Comparison of ENCODE assay signal across 11 cellular contexts in the genomic region with DNA sequence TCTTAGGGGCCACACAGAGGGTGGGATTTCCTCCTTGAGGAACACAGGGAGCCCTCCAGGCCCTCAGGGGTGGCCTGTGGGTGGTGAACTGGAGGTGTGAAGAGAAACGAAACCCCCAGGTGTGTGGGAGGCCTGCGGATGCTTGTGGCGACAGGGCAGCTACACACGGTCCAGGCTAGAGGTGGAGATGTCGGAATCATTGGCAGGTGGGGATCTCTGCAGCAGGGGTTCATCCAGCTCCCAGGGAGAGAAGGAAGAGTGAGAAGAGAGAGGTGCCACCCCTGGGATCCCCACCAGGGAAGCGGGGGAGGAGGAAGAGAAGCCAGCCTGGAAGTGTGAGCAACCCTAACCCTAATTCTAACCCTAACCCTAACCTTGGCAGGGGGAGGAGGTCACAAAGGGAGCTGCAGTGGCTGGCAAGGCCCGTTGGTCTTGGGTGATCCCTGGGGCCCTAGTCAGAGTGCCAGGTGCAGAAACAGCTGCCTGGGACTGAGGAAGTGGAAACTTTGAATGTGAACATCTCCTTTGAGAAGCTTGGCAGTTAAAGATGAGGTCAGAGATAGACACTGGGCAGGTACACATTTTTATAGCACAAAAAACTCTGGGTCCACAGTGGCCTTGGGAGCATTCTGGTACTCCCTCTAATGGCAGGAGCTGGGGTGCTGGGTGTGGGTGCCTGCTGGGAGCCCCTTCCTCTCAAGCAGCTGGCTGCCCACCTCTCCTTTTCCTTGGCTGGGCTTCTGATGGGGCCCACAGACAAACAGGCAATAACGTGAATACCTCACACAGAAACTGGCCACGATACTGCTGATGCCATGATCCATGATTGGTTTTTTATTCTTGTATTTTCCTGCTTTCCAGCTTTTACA. TPM values are rescaled to one million over a fixed set of nuclear protein-coding genes. Genes with fewer than 3 reads are reported as not detected.
DNase-seq lines count a peak whose midpoint lies in the region; ATAC-seq and TF ChIP-seq lines count a peak whose summit lies in the region.
"Had no signal": no experiment of that assay in that cellular context is flagged by ENCODE, and none has a peak within 500 bp of the region (broad histone marks: within the 10 kb centered on the region; RNA-seq: fewer than 3 reads in every experiment).

No MANE protein-coding gene starts in this region.

- peak; percentile 62 for DNase-seq in activated naive CD4-positive, alpha-beta T cell treated with anti-CD3 and anti-CD28 coated beads for 36 hours
- DNase-seq in activated naive CD4-positive, alpha-beta T cell (lab: John Stamatoyannopoulos, UW), result no peak
- DNase-seq in stimulated activated naive CD8-positive, alpha-beta T cell treated with anti-CD3 and anti-CD28 coated beads, Interleukin-15, Interleukin-2, amounts not matched to agents 100 U/mL and 50 U/mL, for 24 hours, result peak; percentile 44
- DNase-seq in mucosa of gallbladder (ENCODE audit: low spot score) (no peak), amniotic stem cell (lab: John Stamatoyannopoulos, UW) (no peak), ureter (ENCODE audit: low spot score) (no peak)
- DNase-seq: left ventricle myocardium superior had no signal

- no peak overlapping the region for H3K4me3 Mint-ChIP-seq in activated naive CD4-positive, alpha-beta T cell treated with anti-CD3 and anti-CD28 coated beads for 36 hours

- peak; percentile 66 for ATAC-seq in HG02981 (IDR thresholded peaks at IDR 0.05; ENCODE audit: unreplicated experiment)
- peak; percentile 92 for ATAC-seq in stimulated activated naive CD8-positive, alpha-beta T cell treated with anti-CD3 and anti-CD28 coated beads, Interleukin-15, Interleukin-2, amounts not matched to agents 100 U/mL and 50 U/mL, for 24 hours
- ATAC-seq: left ventricle myocardium superior had no signal

- no peak overlapping the region for H3K27ac Mint-ChIP-seq in activated naive CD4-positive, alpha-beta T cell treated with anti-CD3 and anti-CD28 coated beads for 36 hours

- CTCF ChIA-PET in activated naive CD4-positive, alpha-beta T cell treated with anti-CD3 and anti-CD28 coated beads for 36 hours (lab: Charles Lee), result interaction anchor here (0.8 to 2.0 kb wide), 4 partner anchors 8 to 78 kb away, joined by 3 to 7 read pairs (median 5); no protein-coding TSS in a partner anchor

- peak; percentile 48; the same call in 1 of the 2 replicates for TF ChIP-seq POLR2A in Raji (IDR thresholded peaks at IDR 0.05; ENCODE audit: insufficient read depth, low read depth, low read length)

- intact Hi-C loops in activated naive CD4-positive, alpha-beta T cell treated with anti-CD3 and anti-CD28 coated beads for 36 hours (cut with micrococcal nuclease), result no loop called here

- no peaks in the 10 kb centered on the region for H3K36me3 Mint-ChIP-seq in activated naive CD4-positive, alpha-beta T cell treated with anti-CD3 and anti-CD28 coated beads for 36 hours (ENCODE audit: low read depth)

- H3K9me3 Mint-ChIP-seq in activated naive CD4-positive, alpha-beta T cell treated with anti-CD3 and anti-CD28 coated beads for 36 hours, result no peaks in the 10 kb centered on the region

- H3K4me1 Mint-ChIP-seq in activated naive CD4-positive, alpha-beta T cell treated with anti-CD3 and anti-CD28 coated beads for 36 hours (ENCODE audit: low read depth), result peaks cover 13% of the 10 kb centered on the region

- no peaks in the 10 kb centered on the region for H3K27me3 Mint-ChIP-seq in activated naive CD4-positive, alpha-beta T cell treated with anti-CD3 and anti-CD28 coated beads for 36 hours (ENCODE audit: low read depth)

RNA-seq across cellular contexts. Expression of gene AEBP1, which starts 6.8 kb away (rescaled TPM):
- 10 to 100 TPM; 10.1 to 10.8 TPM for total RNA-seq in activated naive CD4-positive, alpha-beta T cell treated with anti-CD3 and anti-CD28 coated beads for 36 hours
- 107 TPM for total RNA-seq in mucosa of gallbladder
- 131 TPM for total RNA-seq in ureter
- total RNA-seq: NCI-H460 had no signal

RNA-seq across cellular contexts. Expression of gene POLM, which starts 15.0 kb away (rescaled TPM):
- total RNA-seq in activated naive CD4-positive, alpha-beta T cell treated with anti-CD3 and anti-CD28 coated beads for 36 hours, result 10 to 100 TPM; 27.1 to 29.4 TPM
- 44.1 TPM for total RNA-seq in mucosa of gallbladder
- total RNA-seq in ureter, result 46.5 TPM

RNA-seq across cellular contexts. Expression of gene POLD2, which starts 26.1 kb away (rescaled TPM):
- 100 to 1,000 TPM; 261 to 270 TPM for total RNA-seq in activated naive CD4-positive, alpha-beta T cell treated with anti-CD3 and anti-CD28 coated beads for 36 hours
- total RNA-seq in mucosa of gallbladder, result 81.6 TPM
- 92.0 TPM for total RNA-seq in ureter

RNA-seq across cellular contexts. Expression of gene PGAM2, which starts 31.9 kb away (rescaled TPM):
- under 1 TPM in 1 of 2 experiments, not detected in 1; 0.24 TPM for total RNA-seq in activated naive CD4-positive, alpha-beta T cell treated with anti-CD3 and anti-CD28 coated beads for 36 hours
- total RNA-seq in mucosa of gallbladder, result 12.9 TPM
- total RNA-seq in ureter, result 0.62 TPM
- total RNA-seq: epithelial cell of proximal tubule, NCI-H460 had no signal

RNA-seq across cellular contexts. Expression of gene MYL7, which starts 43.8 kb away (rescaled TPM):
- not detected for total RNA-seq in activated naive CD4-positive, alpha-beta T cell treated with anti-CD3 and anti-CD28 coated beads for 36 hours
- not detected for total RNA-seq in mucosa of gallbladder
- not detected for total RNA-seq in ureter
- total RNA-seq: epithelial cell of proximal tubule, NCI-H460 had no signal

Comparison
In these comparisons a context has a peak if more than half of its experiments do, and no peak if none do; other contexts are left out.
1. DNase-seq: peak in activated naive CD4-positive, alpha-beta T cell treated with anti-CD3 and anti-CD28 coated beads for 36 hours (single experiment) and stimulated activated naive CD8-positive, alpha-beta T cell treated with anti-CD3 and anti-CD28 coated beads, Interleukin-15, Interleukin-2, amounts not matched to agents 100 U/mL and 50 U/mL, for 24 hours (single experiment); none in activated naive CD4-positive, alpha-beta T cell (0 of 4), mucosa of gallbladder (single experiment), amniotic stem cell (single experiment) and ureter (single experiment).